Comparison of ENCODE assay signal across 22 cellular contexts in genomic region chr4:120856294-120856693, GRCh38.
DNase-seq lines count a peak whose midpoint lies in the region; ATAC-seq and TF ChIP-seq lines count a peak whose summit lies in the region.
"Had no signal": no experiment of that assay in that cellular context is flagged by ENCODE, and none has a peak within 500 bp of the region (broad histone marks: within the 10 kb centered on the region; RNA-seq: fewer than 3 reads in every experiment).

No MANE protein-coding gene starts in this region.

- H3K9me2 ChIP-seq in GM23338 (ENCODE audit: insufficient read depth) = no peaks in the 10 kb centered on the region

- DNase-seq in GM23338 (ENCODE audit: low spot score) (no peak), left colon (no peak), osteocyte (ENCODE audit: extremely low spot score, unreplicated experiment) (no peak), left ventricle myocardium inferior (no peak), NCI-H510A treated with DMSO at 0.1 percent for 48 hours (lab: John Stamatoyannopoulos, UW) (no peak), NCI-H2171 (lab: John Stamatoyannopoulos, UW) (no peak)
- DNase-seq: GOT3; HFFc6; KBM-7; NCI-H1048; NCI-H1417 treated with DMSO at 0.1 percent for 48 hours; NCI-H1694 treated with DMSO at 0.1 percent for 48 hours; NCI-H2081; NCI-H226; NCI-H524; NCI-H748 treated with DMSO at 0.1 percent for 48 hours; NK-92 treated with Interleukin-12 subunit alpha and Interleukin-12 subunit beta, amount 100 ng/mL, for 24 hours; SHP77 had no signal

- H3K27me3 ChIP-seq in GM23338 (ENCODE audit: insufficient read depth) (no peaks in the 10 kb centered on the region), OCI-LY3 (ENCODE audit: low read depth, low read length) (no peaks in the 10 kb centered on the region), left ventricle myocardium inferior (ENCODE audit: low read depth) (no peaks in the 10 kb centered on the region)

- H3K9me3 ChIP-seq in OCI-LY3 (ENCODE audit: insufficient read depth, low read length) (no peaks in the 10 kb centered on the region), left ventricle myocardium inferior (replicated peaks) (no peaks in the 10 kb centered on the region)
- H3K9me3 ChIP-seq: HAP-1 had no signal

- H3K36me3 Mint-ChIP-seq in GM23338 (ENCODE audit: low read depth) = no peaks in the 10 kb centered on the region; the same call in 2 of the 3 replicates
- H3K36me3 Mint-ChIP-seq in osteocyte (ENCODE audit: unreplicated experiment) = peaks cover 7% of the 10 kb centered on the region
- H3K36me3 Mint-ChIP-seq: CD4-positive, CD25-positive, alpha-beta regulatory T cell had no signal

- ATAC-seq in GM23338 (no peak), left colon (peak; percentile 78)

- H4K20me1 ChIP-seq in GM23338 (replicated peaks; ENCODE audit: insufficient read depth) = no peaks in the 10 kb centered on the region
- H4K20me1 ChIP-seq in OCI-LY3 (ENCODE audit: insufficient read depth, low read length) = no peaks in the 10 kb centered on the region

- no peaks in the 10 kb centered on the region for H3F3A ChIP-seq in GM23338 (replicated peaks; ENCODE audit: low read depth)

- H2AFZ ChIP-seq in GM23338 (no peak overlapping the region), OCI-LY3 (ENCODE audit: low read depth, low read length) (no peak overlapping the region)

- no peaks in the 10 kb centered on the region for H3K27me3 Mint-ChIP-seq in GM23338 (ENCODE audit: insufficient read depth, low read depth, poor library complexity)
- H3K27me3 Mint-ChIP-seq in osteocyte (ENCODE audit: unreplicated experiment) = no peaks in the 10 kb centered on the region

- H3K4me3 ChIP-seq in GM23338 = no peak overlapping the region
- no peak overlapping the region for H3K4me3 ChIP-seq in OCI-LY3 (ENCODE audit: low read length)
- H3K4me3 ChIP-seq in left ventricle myocardium inferior = no peak overlapping the region
- H3K4me3 ChIP-seq: HAP-1 had no signal

- H3K4me2 ChIP-seq in GM23338 (no peak overlapping the region), OCI-LY3 (ENCODE audit: low read length) (peak overlapping the region; percentile 63)

- H3K4me1 Mint-ChIP-seq in GM23338 (peaks cover 5% of the 10 kb centered on the region; the same call in 1 of the 3 replicates), osteocyte (ENCODE audit: unreplicated experiment) (peaks cover 37% of the 10 kb centered on the region)

- no peak for TF ChIP-seq CTCF in GM23338 (conservative IDR thresholded peaks at IDR 0.05; ENCODE audit: low read depth in 2 of 2)
- TF ChIP-seq CTCF in OCI-LY3 (IDR thresholded peaks at IDR 0.05; ENCODE audit: low read depth, low read length) = no peak
- no peak for TF ChIP-seq CTCF in osteocyte (IDR thresholded peaks at IDR 0.05)
- TF ChIP-seq CTCF in left ventricle myocardium inferior (IDR thresholded peaks at IDR 0.05; ENCODE audit: borderline replicate concordance) = no peak

- peaks cover 18% of the 10 kb centered on the region; the same call in 1 of the 2 replicates for H3K79me2 ChIP-seq in GM23338 (replicated peaks; ENCODE audit: insufficient read depth)
- no peaks in the 10 kb centered on the region for H3K79me2 ChIP-seq in OCI-LY3 (ENCODE audit: low read length)

- H3K4me3 Mint-ChIP-seq in GM23338 = no peak overlapping the region
- H3K4me3 Mint-ChIP-seq in osteocyte (ENCODE audit: unreplicated experiment) = no peak overlapping the region
- H3K4me3 Mint-ChIP-seq: CD4-positive, CD25-positive, alpha-beta regulatory T cell; HFFc6 had no signal

- H3K36me3 ChIP-seq in GM23338 (ENCODE audit: insufficient read depth) = no peaks in the 10 kb centered on the region
- H3K36me3 ChIP-seq in OCI-LY3 (replicated peaks; ENCODE audit: low read depth, low read length) = no peaks in the 10 kb centered on the region
- H3K36me3 ChIP-seq in left ventricle myocardium inferior = no peaks in the 10 kb centered on the region
- H3K36me3 ChIP-seq: HAP-1 had no signal

- no peaks in the 10 kb centered on the region for H3K9me3 Mint-ChIP-seq in GM23338
- peaks cover 5% of the 10 kb centered on the region for H3K9me3 Mint-ChIP-seq in osteocyte (ENCODE audit: unreplicated experiment)
- H3K9me3 Mint-ChIP-seq: HFFc6 had no signal

- intact Hi-C loops in left colon (cut with DNase I, micrococcal nuclease) = no loop called here
- intact Hi-C loops in left ventricle myocardium inferior (cut with micrococcal nuclease) = no loop called here

- peak overlapping the region; percentile 5; the same call in 1 of the 2 replicates for H3K9ac ChIP-seq in OCI-LY3 (ENCODE audit: low read length)

- H3K27ac ChIP-seq in GM23338 (ENCODE audit: low read depth) = no peak overlapping the region
- H3K27ac ChIP-seq in OCI-LY3 (ENCODE audit: low read length) = peak overlapping the region; percentile 65
- no peak overlapping the region for H3K27ac ChIP-seq in left ventricle myocardium inferior (replicated peaks)
- H3K27ac ChIP-seq: RWPE1 had no signal

- no peaks in the 10 kb centered on the region for H3K4me1 ChIP-seq in GM23338 (ENCODE audit: insufficient read depth)
- peaks cover 51% of the 10 kb centered on the region for H3K4me1 ChIP-seq in OCI-LY3 (ENCODE audit: low read length)
- H3K4me1 ChIP-seq in left ventricle myocardium inferior = no peaks in the 10 kb centered on the region
- H3K4me1 ChIP-seq: HAP-1 had no signal

- H3K27ac Mint-ChIP-seq in GM23338 (peak overlapping the region; percentile 23), osteocyte (ENCODE audit: unreplicated experiment) (peak overlapping the region; percentile 73)
- H3K27ac Mint-ChIP-seq: CD4-positive, CD25-positive, alpha-beta regulatory T cell; HFFc6 had no signal

TF ChIP-seq in GM23338, 12 proteins besides CTCF, POLR2A, EP300 and RAD21 (continues in another document):
- TF ChIP-seq REST (IDR thresholded peaks at IDR 0.05; ENCODE audit: unreplicated experiment) (no peak), ZNF331 (CRISPR knock-in tag; IDR thresholded peaks at IDR 0.05; ENCODE audit: low read depth) (no peak), NANOG (IDR thresholded peaks at IDR 0.05; ENCODE audit: borderline replicate concordance) (no peak)
